Comparison of ENCODE assay signal across 10 cellular contexts in the genomic region with DNA sequence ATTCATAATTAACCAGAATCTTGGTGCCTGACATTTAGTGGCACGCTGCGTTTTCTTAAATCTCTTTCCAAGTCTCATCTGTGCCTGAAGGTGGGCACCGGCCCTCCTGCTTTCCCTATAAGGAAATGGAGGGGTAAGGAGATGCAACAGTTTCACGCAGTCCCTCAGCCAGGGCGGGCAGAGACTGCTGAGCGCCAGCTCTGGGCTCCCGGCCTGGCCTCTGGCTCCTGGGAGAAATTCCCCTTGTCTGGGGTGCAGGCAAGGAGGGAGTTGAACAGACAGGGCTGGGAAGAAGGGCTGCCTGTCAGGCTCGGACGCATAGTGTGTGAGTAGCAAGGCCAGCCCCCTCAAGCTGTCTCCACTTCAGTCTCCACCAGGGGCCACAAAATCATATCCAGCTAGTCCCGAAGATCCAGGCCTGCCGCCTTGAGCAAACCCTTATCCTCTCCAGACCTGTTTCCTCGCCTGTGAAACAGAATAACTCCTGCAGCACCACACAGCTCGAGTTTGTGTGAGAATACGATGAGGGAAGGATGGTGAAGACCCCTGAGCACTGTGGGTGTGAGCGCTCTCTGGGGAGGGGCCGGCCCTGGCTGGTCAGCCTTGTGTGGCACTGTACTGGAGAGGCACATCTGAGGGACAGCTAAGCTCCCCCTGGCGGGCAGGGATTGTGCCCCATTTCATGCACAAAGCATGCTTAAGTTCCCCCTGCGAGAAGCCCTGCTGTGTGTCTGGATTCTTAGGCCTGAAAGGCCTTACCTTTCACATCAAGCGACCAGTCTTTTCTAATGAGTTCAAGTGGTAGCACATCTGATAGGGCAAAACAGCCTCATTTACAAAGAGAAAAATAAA. TPM values are rescaled to one million over a fixed set of nuclear protein-coding genes. Genes with fewer than 3 reads are reported as not detected.
A peak's percentile ranks its signal among the peaks of the same experiment; 100 is the strongest.
DNase-seq lines count a peak whose midpoint lies in the region; ATAC-seq and TF ChIP-seq lines count a peak whose summit lies in the region.
"Had no signal": no experiment of that assay in that cellular context is flagged by ENCODE, and none has a peak within 500 bp of the region (broad histone marks: within the 10 kb centered on the region; RNA-seq: fewer than 3 reads in every experiment).

No MANE protein-coding gene starts in this region.

- POLR2A ChIA-PET in Caco-2 (lab: Charles Lee) = no interaction called here

- no peaks in the 10 kb centered on the region for H3K9me3 Mint-ChIP-seq in Caco-2 (ENCODE audit: unreplicated experiment)
- no peaks in the 10 kb centered on the region for H3K9me3 Mint-ChIP-seq in activated naive CD4-positive, alpha-beta T cell treated with anti-CD3 and anti-CD28 coated beads for 36 hours

- H3K27me3 ChIP-seq in Caco-2 (replicated peaks; ENCODE audit: control insufficient read depth, insufficient read depth, low read length) (no peaks in the 10 kb centered on the region), right lobe of liver (no peaks in the 10 kb centered on the region)

- 88% methylated on average over 5 of the region's 19 CpGs for WGBS in right lobe of liver (ENCODE audit: insufficient coverage, low coverage, low lambda C conversion rate, missing lambda C conversion rate)

- H3K27me3 Mint-ChIP-seq in Caco-2 (ENCODE audit: insufficient read depth, unreplicated experiment) = no peaks in the 10 kb centered on the region
- H3K27me3 Mint-ChIP-seq in activated naive CD4-positive, alpha-beta T cell treated with anti-CD3 and anti-CD28 coated beads for 36 hours (ENCODE audit: low read depth) = no peaks in the 10 kb centered on the region

- H3K4me3 ChIP-seq in Caco-2 (ENCODE audit: low read depth, low read length) = no peak overlapping the region
- no peak overlapping the region for H3K4me3 ChIP-seq in right lobe of liver
- H3K4me3 ChIP-seq: GM23248 had no signal

- TF ChIP-seq CTCF in Caco-2 (IDR thresholded peaks at IDR 0.05; ENCODE audit: insufficient read depth in 1 of 2, low read depth in 1 of 2, low read length in 1 of 2, severe bottlenecking in 1 of 2, unreplicated experiment in 1 of 2) (peak; percentile 55 to 76), VCaP (conservative IDR thresholded peaks at IDR 0.05) (peak; percentile 19; the same call in 1 of the 2 replicates), right lobe of liver (IDR thresholded peaks at IDR 0.05) (peak in 3 of 4 donors; percentile 14 to 17 (median 16))

- CTCF ChIA-PET in Caco-2 (lab: Charles Lee) = interaction anchor here (0.6 to 1.1 kb wide), 6 partner anchors 11 to 87 kb away, joined by 3 to 6 read pairs (median 3); a partner anchor contains a TSS
- CTCF ChIA-PET in activated naive CD4-positive, alpha-beta T cell treated with anti-CD3 and anti-CD28 coated beads for 36 hours (lab: Charles Lee) = no interaction called here

- H3K9me3 ChIP-seq in Caco-2 (no peaks in the 10 kb centered on the region), right lobe of liver (no peaks in the 10 kb centered on the region)

- H3K36me3 ChIP-seq in Caco-2 (ENCODE audit: control insufficient read depth, insufficient read depth, low read length) (no peaks in the 10 kb centered on the region), right lobe of liver (no peaks in the 10 kb centered on the region)

- no peak overlapping the region for H3K27ac Mint-ChIP-seq in Caco-2 (ENCODE audit: unreplicated experiment)
- H3K27ac Mint-ChIP-seq in activated naive CD4-positive, alpha-beta T cell treated with anti-CD3 and anti-CD28 coated beads for 36 hours = no peak overlapping the region

- peaks cover 3% of the 10 kb centered on the region for H3K36me3 Mint-ChIP-seq in Caco-2 (ENCODE audit: insufficient read depth, unreplicated experiment)
- no peaks in the 10 kb centered on the region for H3K36me3 Mint-ChIP-seq in activated naive CD4-positive, alpha-beta T cell treated with anti-CD3 and anti-CD28 coated beads for 36 hours (ENCODE audit: low read depth)

- intact Hi-C loops in Caco-2 (cut with micrococcal nuclease; ENCODE audit: unreplicated experiment) = loop anchor here (1.0 to 2.0 kb wide), 2 partner anchors 56 to 88 kb away; no protein-coding TSS in a partner anchor
- intact Hi-C loops in right lobe of liver (cut with DNase I) = no loop called here
- intact Hi-C loops in activated naive CD4-positive, alpha-beta T cell treated with anti-CD3 and anti-CD28 coated beads for 36 hours (cut with micrococcal nuclease) = no loop called here

- no peak for TF ChIP-seq POLR2A in right lobe of liver (IDR thresholded peaks at IDR 0.05)

- H3K27ac ChIP-seq in VCaP (peak overlapping the region; percentile 29; the same call in 1 of the 2 replicates), right lobe of liver (peak overlapping the region in 2 of 3 donors; percentile 69 to 81)
- H3K27ac ChIP-seq: GM23248 had no signal

- H3K4me3 Mint-ChIP-seq in Caco-2 (ENCODE audit: unreplicated experiment) = no peak overlapping the region
- no peak overlapping the region for H3K4me3 Mint-ChIP-seq in activated naive CD4-positive, alpha-beta T cell treated with anti-CD3 and anti-CD28 coated beads for 36 hours

- ATAC-seq in right lobe of liver (no peak), HG02884 (IDR thresholded peaks at IDR 0.05; ENCODE audit: unreplicated experiment) (no peak)

- H3K4me1 Mint-ChIP-seq in Caco-2 (ENCODE audit: low read depth, unreplicated experiment) = peaks cover 23% of the 10 kb centered on the region
- H3K4me1 Mint-ChIP-seq in activated naive CD4-positive, alpha-beta T cell treated with anti-CD3 and anti-CD28 coated beads for 36 hours (ENCODE audit: low read depth) = no peaks in the 10 kb centered on the region

- peaks cover 21% of the 10 kb centered on the region for H3K4me1 ChIP-seq in Caco-2
- H3K4me1 ChIP-seq in right lobe of liver = peaks cover 0 to 68% (median 33%) of the 10 kb centered on the region in 4 donors

- DNase-seq in Caco-2 (peak; percentile 69 to 75), HT1080 (ENCODE audit: low read depth) (peak; percentile 44), right lobe of liver (peak in 1 of 3 donors; percentile 28), NCI-H146 treated with DMSO at 0.1 percent for 48 hours (lab: John Stamatoyannopoulos, UW; ENCODE audit: unreplicated experiment) (no peak), NOMO-1 (lab: John Stamatoyannopoulos, UW; ENCODE audit: unreplicated experiment in 2 of 2) (no peak)
- DNase-seq in activated naive CD4-positive, alpha-beta T cell treated with anti-CD3 and anti-CD28 coated beads for 36 hours = no peak
- DNase-seq: GDM1, GM23248 had no signal

- no TSS peak for BruUV-seq in Caco-2 (replicated peaks; lab: Mats Ljungman, UMichigan)

RNA-seq across cellular contexts. Expression of a gene that starts 33.8 kb away (rescaled TPM):
- total RNA-seq in Caco-2 (2022) (23.5 and 24.3 TPM in 2 replicates), right lobe of liver (100 to 1,000 TPM; 260 to 452 (median 415) TPM)
- 277 and 306 TPM in 2 replicates for total RNA-seq in HT1080 (2014; rRNA removed; shearing (Covaris generic))
- polyA plus RNA-seq in HT1080 (2015; cell fraction: cytosol; rRNA removed) = 223 and 234 TPM in 2 replicates
- polyA plus RNA-seq in HT1080 (2015; cell fraction: nucleus; rRNA removed) = 313 and 316 TPM in 2 replicates
- total RNA-seq in activated naive CD4-positive, alpha-beta T cell treated with anti-CD3 and anti-CD28 coated beads for 36 hours = under 1 TPM; 0.67 TPM

Comparison
In these comparisons a context has a peak if more than half of its experiments do, and no peak if none do; other contexts are left out.
1. DNase-seq: peak in Caco-2 (2 of 2) and HT1080 (single experiment); none in activated naive CD4-positive, alpha-beta T cell treated with anti-CD3 and anti-CD28 coated beads for 36 hours (single experiment), NCI-H146 treated with DMSO at 0.1 percent for 48 hours (single experiment) and NOMO-1 (0 of 2).
2. RNA of a gene that starts 33.8 kb away (total RNA-seq): 260 to 452 TPM in right lobe of liver, 277 to 306 TPM in HT1080 and 23.5 to 24.3 TPM in Caco-2; 0.67 TPM in activated naive CD4-positive, alpha-beta T cell treated with anti-CD3 and anti-CD28 coated beads for 36 hours; every median in the first group is over 10 times any median in the second.
3. Peak in every context shown above with its lines, with median percentiles within 50 percentile points of each other: CTCF ChIP-seq.